In the genomic region with DNA sequence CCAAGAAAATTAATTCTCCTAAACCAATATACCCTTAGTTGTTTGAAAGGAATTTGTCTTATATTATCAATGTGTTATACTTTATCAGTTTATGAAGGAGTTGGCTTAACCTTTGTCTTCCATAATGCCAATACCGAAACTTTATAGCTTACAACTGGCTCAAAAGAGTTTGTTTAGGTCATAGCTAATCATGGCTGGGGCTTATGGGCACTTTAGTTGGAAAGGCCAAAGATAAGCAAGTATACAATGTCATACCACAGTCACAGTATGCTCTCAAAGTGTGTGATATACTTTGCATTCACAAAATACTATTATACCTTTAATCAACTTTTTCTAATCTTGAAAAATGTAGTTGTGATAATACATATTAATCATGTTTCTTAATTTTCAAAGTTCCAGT, we compare ENCODE assay signal across 1 cellular context.
TF ChIP-seq lines count a peak whose summit lies in the region.

No MANE protein-coding gene starts in this region.

TF ChIP-seq in A549, 52 proteins besides CTCF, POLR2A, EP300 and RAD21 (continued from another document):
- TF ChIP-seq ESRRA (IDR thresholded peaks at IDR 0.05; ENCODE audit: borderline replicate concordance, low read length) = no peak
- no peak for TF ChIP-seq PBX3 (IDR thresholded peaks at IDR 0.05)
- no peak for TF ChIP-seq MAFK (IDR thresholded peaks at IDR 0.05; ENCODE audit: partially characterized antibody)
- TF ChIP-seq HOXB5 (CRISPR knock-in tag; IDR thresholded peaks at IDR 0.05) = no peak
- TF ChIP-seq ZFP36 (IDR thresholded peaks at IDR 0.05; ENCODE audit: borderline replicate concordance, partially characterized antibody) = no peak
- no peak for TF ChIP-seq ZNF302 (CRISPR knock-in tag; IDR thresholded peaks at IDR 0.05)
- TF ChIP-seq FOXS1 (CRISPR knock-in tag; IDR thresholded peaks at IDR 0.05) = no peak
- no peak for TF ChIP-seq NPAS2 (CRISPR knock-in tag; IDR thresholded peaks at IDR 0.05; ENCODE audit: borderline replicate concordance)
- no peak for TF ChIP-seq EHMT2 (IDR thresholded peaks at IDR 0.05; ENCODE audit: low read depth)
